In the genomic region with DNA sequence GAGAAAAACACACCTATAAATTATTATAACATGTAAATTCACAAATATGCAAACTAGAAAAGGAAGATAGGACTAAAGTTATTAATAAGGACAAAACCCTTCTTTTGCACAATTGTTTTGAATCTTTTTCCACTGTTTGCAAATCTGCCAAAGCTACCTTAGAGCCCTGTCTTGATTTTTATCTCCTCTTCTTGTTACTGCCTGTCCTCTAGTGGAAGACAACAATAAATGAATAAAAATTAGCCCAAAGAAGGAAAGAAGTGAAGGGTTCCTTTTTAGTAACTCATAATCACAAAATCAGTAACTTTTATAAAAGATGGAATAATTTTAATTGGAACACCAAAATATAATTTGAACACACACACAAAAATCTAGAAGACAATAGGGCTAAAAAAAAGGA, we compare ENCODE assay signal across 22 cellular contexts. TPM values are rescaled to one million over a fixed set of nuclear protein-coding genes. Genes with fewer than 3 reads are reported as not detected.
DNase-seq lines count a peak whose midpoint lies in the region; ATAC-seq and TF ChIP-seq lines count a peak whose summit lies in the region.
"Had no signal": no experiment of that assay in that cellular context is flagged by ENCODE, and none has a peak within 500 bp of the region (broad histone marks: within the 10 kb centered on the region; RNA-seq: fewer than 3 reads in every experiment).

No MANE protein-coding gene starts in this region.

- intact Hi-C loops in activated B cell treated with CpG ODN at 0.5 μM for 24 hours (cut with micrococcal nuclease) = loop anchor here (2.0 to 5.0 kb wide), 4 partner anchors 65 to 159 kb away; no protein-coding TSS in a partner anchor

- POLR2A ChIA-PET in activated B cell treated with CpG ODN at 0.5 μM for 24 hours (lab: Charles Lee) = interaction anchor here (1.0 kb wide), 1 partner anchor 19 kb away, joined by 3 read pairs; the partner anchor contains the start of gene GTPBP8

- peaks cover 9% of the 10 kb centered on the region for H3K36me3 Mint-ChIP-seq in T-helper 1 cell treated with Interleukin-12 subunit alpha and Interleukin-12 subunit beta and Interleukin-4 antibody, amounts not matched to agents 30 μg/mL and 1 μg/mL, for 36 hours (ENCODE audit: low read depth)
- no peaks in the 10 kb centered on the region for H3K36me3 Mint-ChIP-seq in activated B cell treated with CpG ODN at 0.5 μM for 24 hours (ENCODE audit: low read depth)

- DNase-seq in T-helper 1 cell (no peak), activated B cell treated with CpG ODN at 0.5 μM for 24 hours (no peak), anterior cingulate cortex (lab: John Stamatoyannopoulos, UW) (no peak)
- DNase-seq: 8988T; hypothalamus; midbrain; NCI-H1092 treated with DMSO at 0.1 percent for 48 hours; NCI-H2171 treated with DMSO at 0.1 percent for 48 hours; NCI-H82; nucleus accumbens; sigmoid colon; stimulated activated CD4-positive, alpha-beta T cell treated with anti-CD3 and anti-CD28 coated beads, Interleukin-4, amount 100 ng/mL, for 4 hours; T-helper 9 cell; upper lobe of left lung had no signal

- TF ChIP-seq CTCF in GM12873 (IDR thresholded peaks at IDR 0.05; ENCODE audit: insufficient read depth, low read depth, low read length, missing control alignments) (peak; percentile 12), activated B cell treated with CpG ODN at 0.5 μM for 24 hours (IDR thresholded peaks at IDR 0.05) (no peak)

- H3K4me3 Mint-ChIP-seq in T-helper 1 cell treated with Interleukin-12 subunit alpha and Interleukin-12 subunit beta and Interleukin-4 antibody, amounts not matched to agents 30 μg/mL and 1 μg/mL, for 36 hours = peak overlapping the region; percentile 92
- peak overlapping the region; percentile 59 for H3K4me3 Mint-ChIP-seq in activated B cell treated with CpG ODN at 0.5 μM for 24 hours

- H3K27ac Mint-ChIP-seq in T-helper 1 cell treated with Interleukin-12 subunit alpha and Interleukin-12 subunit beta and Interleukin-4 antibody, amounts not matched to agents 30 μg/mL and 1 μg/mL, for 36 hours = no peak overlapping the region
- peak overlapping the region; percentile 67 for H3K27ac Mint-ChIP-seq in activated B cell treated with CpG ODN at 0.5 μM for 24 hours

- CTCF ChIA-PET in activated B cell treated with CpG ODN at 0.5 μM for 24 hours (lab: Charles Lee) = interaction anchor here (1.5 to 2.9 kb wide), 3 partner anchors 15 to 329 kb away, joined by 5 to 30 read pairs (median 7); no protein-coding TSS in a partner anchor

- H3K4me1 ChIP-seq in mononuclear cell (ENCODE audit: insufficient read depth, low read length) = peaks cover 61% of the 10 kb centered on the region
- H3K4me1 ChIP-seq: sigmoid colon had no signal

- no peaks in the 10 kb centered on the region for H3K27me3 ChIP-seq in mononuclear cell (ENCODE audit: insufficient read depth, low read length)
- H3K27me3 ChIP-seq: sigmoid colon, upper lobe of left lung had no signal

- no peaks in the 10 kb centered on the region for H3K9me3 ChIP-seq in mononuclear cell (ENCODE audit: low read depth, low read length)
- H3K9me3 ChIP-seq: sigmoid colon, upper lobe of left lung had no signal

- peaks cover 57% of the 10 kb centered on the region for H3K4me1 Mint-ChIP-seq in T-helper 1 cell treated with Interleukin-12 subunit alpha and Interleukin-12 subunit beta and Interleukin-4 antibody, amounts not matched to agents 30 μg/mL and 1 μg/mL, for 36 hours (ENCODE audit: low read depth)
- peaks cover 79% of the 10 kb centered on the region for H3K4me1 Mint-ChIP-seq in activated B cell treated with CpG ODN at 0.5 μM for 24 hours

- H3K27me3 Mint-ChIP-seq in T-helper 1 cell treated with Interleukin-12 subunit alpha and Interleukin-12 subunit beta and Interleukin-4 antibody, amounts not matched to agents 30 μg/mL and 1 μg/mL, for 36 hours (ENCODE audit: low read depth) = no peaks in the 10 kb centered on the region
- no peaks in the 10 kb centered on the region for H3K27me3 Mint-ChIP-seq in activated B cell treated with CpG ODN at 0.5 μM for 24 hours

- ATAC-seq in activated B cell treated with CpG ODN at 0.5 μM for 24 hours (ENCODE audit: low read depth) = no peak
- no peak for ATAC-seq in HG03354 (IDR thresholded peaks at IDR 0.05; ENCODE audit: poor library complexity, severe bottlenecking, unreplicated experiment)
- no peak for ATAC-seq in HG02610 (IDR thresholded peaks at IDR 0.05; ENCODE audit: unreplicated experiment)
- ATAC-seq: activated naive CD4-positive, alpha-beta T cell treated with anti-CD3 and anti-CD28 coated beads, Interleukin-2, amount 50 U/mL, for 72 hours; K562 had no signal

- H3K9me3 Mint-ChIP-seq in T-helper 1 cell treated with Interleukin-12 subunit alpha and Interleukin-12 subunit beta and Interleukin-4 antibody, amounts not matched to agents 30 μg/mL and 1 μg/mL, for 36 hours = no peaks in the 10 kb centered on the region
- H3K9me3 Mint-ChIP-seq in activated B cell treated with CpG ODN at 0.5 μM for 24 hours = no peaks in the 10 kb centered on the region
- H3K9me3 Mint-ChIP-seq: activated naive CD4-positive, alpha-beta T cell treated with anti-CD3 and anti-CD28 coated beads, Interleukin-2, amount 50 U/mL, for 72 hours had no signal

- H3K4me3 ChIP-seq in mononuclear cell (ENCODE audit: low read length) = peak overlapping the region; percentile 8
- H3K4me3 ChIP-seq: K562, sigmoid colon, upper lobe of left lung had no signal

RNA-seq across cellular contexts. Expression of gene CD200R1, which starts 2.7 kb away (rescaled TPM):
- 3.3 and 4.1 TPM in 2 replicates for total RNA-seq in activated B cell treated with CpG ODN at 0.5 μM for 24 hours
- total RNA-seq in mononuclear cell = 5.1 TPM
- total RNA-seq: G401 had no signal

RNA-seq across cellular contexts. Expression of gene GTPBP8, which starts 18.6 kb away (rescaled TPM):
- total RNA-seq in activated B cell treated with CpG ODN at 0.5 μM for 24 hours (14.3 and 18.1 TPM in 2 replicates), mononuclear cell (40.6 TPM)
